Comparison of ENCODE assay signal across 23 cellular contexts in the genomic region with DNA sequence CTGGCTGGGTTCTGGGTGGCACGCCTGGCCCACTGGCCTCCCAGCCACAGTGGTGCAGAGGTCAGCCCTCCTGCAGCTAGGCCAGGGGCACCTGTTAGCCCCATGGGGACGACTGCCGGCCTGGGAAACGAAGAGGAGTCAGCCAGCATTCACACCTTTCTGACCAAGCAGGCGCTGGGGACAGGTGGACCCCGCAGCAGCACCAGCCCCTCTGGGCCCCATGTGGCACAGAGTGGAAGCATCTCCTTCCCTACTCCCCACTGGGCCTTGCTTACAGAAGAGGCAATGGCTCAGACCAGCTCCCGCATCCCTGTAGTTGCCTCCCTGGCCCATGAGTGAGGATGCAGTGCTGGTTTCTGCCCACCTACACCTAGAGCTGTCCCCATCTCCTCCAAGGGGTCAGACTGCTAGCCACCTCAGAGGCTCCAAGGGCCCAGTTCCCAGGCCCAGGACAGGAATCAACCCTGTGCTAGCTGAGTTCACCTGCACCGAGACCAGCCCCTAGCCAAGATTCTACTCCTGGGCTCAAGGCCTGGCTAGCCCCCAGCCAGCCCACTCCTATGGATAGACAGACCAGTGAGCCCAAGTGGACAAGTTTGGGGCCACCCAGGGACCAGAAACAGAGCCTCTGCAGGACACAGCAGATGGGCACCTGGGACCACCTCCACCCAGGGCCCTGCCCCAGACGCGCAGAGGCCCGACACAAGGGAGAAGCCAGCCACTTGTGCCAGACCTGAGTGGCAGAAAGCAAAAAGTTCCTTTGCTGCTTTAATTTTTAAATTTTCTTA. TPM values are rescaled to one million over a fixed set of nuclear protein-coding genes. Genes with fewer than 3 reads are reported as not detected.
A peak's percentile ranks its signal among the peaks of the same experiment; 100 is the strongest.
DNase-seq lines count a peak whose midpoint lies in the region; ATAC-seq and TF ChIP-seq lines count a peak whose summit lies in the region.
"Had no signal": no experiment of that assay in that cellular context is flagged by ENCODE, and none has a peak within 500 bp of the region (broad histone marks: within the 10 kb centered on the region; RNA-seq: fewer than 3 reads in every experiment).

No MANE protein-coding gene starts in this region.

- H4K20me1 ChIP-seq in HCT116 (ENCODE audit: insufficient read depth), result no peaks in the 10 kb centered on the region

- H3K4me3 ChIP-seq in HCT116 (replicated peaks in 1 of 2; ENCODE audit: low read depth in 1 of 2, low read length in 2 of 2), result no peak overlapping the region
- H3K4me3 ChIP-seq in effector memory CD4-positive, alpha-beta T cell (ENCODE audit: insufficient read depth, low read depth, low read length, poor library complexity, severe bottlenecking), result no peak overlapping the region
- H3K4me3 ChIP-seq: BLaER1 treated with 17β-estradiol and CSF1 and Interleukin-3, amounts not matched to agents 10 nM and 100 nM; GM12878; SJCRH30 had no signal

- no peak overlapping the region for H3K4me3 Mint-ChIP-seq in brain
- no peak overlapping the region for H3K4me3 Mint-ChIP-seq in neural crest cell
- H3K4me3 Mint-ChIP-seq in nephron progenitor cell, result no peak overlapping the region
- H3K4me3 Mint-ChIP-seq: CD4-positive, alpha-beta memory T cell had no signal

- H3K36me3 ChIP-seq in HCT116 (ENCODE audit: control insufficient read depth in 1 of 2, insufficient read depth in 2 of 2, low read length in 2 of 2), result peaks cover 12 to 19% of the 10 kb centered on the region in 2 experiments; a peak in 3 of 4 replicates
- H3K36me3 ChIP-seq in effector memory CD4-positive, alpha-beta T cell (ENCODE audit: control insufficient read depth, insufficient read depth, low read length), result peaks cover 4% of the 10 kb centered on the region

- peak overlapping the region in 3 of 5 experiments; percentile 51 to 69 (median 58) for H3K27ac Mint-ChIP-seq in brain
- peak overlapping the region; percentile 43 for H3K27ac Mint-ChIP-seq in neural crest cell (ENCODE audit: unreplicated experiment)
- H3K27ac Mint-ChIP-seq in nephron progenitor cell, result no peak overlapping the region

- BruUV-seq in HCT116 (replicated peaks; lab: Mats Ljungman, UMichigan), result no TSS peak

- H3K36me3 Mint-ChIP-seq in brain (peaks cover 19% of the 10 kb centered on the region), neural crest cell (ENCODE audit: low read depth) (peaks cover 11% of the 10 kb centered on the region), nephron progenitor cell (ENCODE audit: low read depth) (no peaks in the 10 kb centered on the region)

- RAD21 ChIA-PET in HCT116 (lab: Charles Lee; ENCODE audit: low non-redundant PET in 1 of 2, low total read pairs in 2 of 2, uncharacterized antibody in 2 of 2, unreplicated experiment in 2 of 2), result no interaction called here

- H3K27me3 Mint-ChIP-seq in brain, result no peaks in the 10 kb centered on the region
- peaks cover 2% of the 10 kb centered on the region for H3K27me3 Mint-ChIP-seq in neural crest cell (ENCODE audit: low read depth)
- no peaks in the 10 kb centered on the region for H3K27me3 Mint-ChIP-seq in nephron progenitor cell (ENCODE audit: low read depth, poor library complexity)
- H3K27me3 Mint-ChIP-seq: CD4-positive, alpha-beta memory T cell had no signal

- no peaks in the 10 kb centered on the region for H3K79me2 ChIP-seq in HCT116 (ENCODE audit: insufficient read depth, low read length)

- H3K4me1 Mint-ChIP-seq in brain, result peaks cover 35% of the 10 kb centered on the region
- H3K4me1 Mint-ChIP-seq in neural crest cell, result peaks cover 33% of the 10 kb centered on the region
- H3K4me1 Mint-ChIP-seq in nephron progenitor cell, result peaks cover 25% of the 10 kb centered on the region

- intact Hi-C loops in HCT116 (cut with micrococcal nuclease), result loop anchor here (10.0 kb wide), 1 partner anchor 145 kb away; a partner anchor contains a TSS

- H2AFZ ChIP-seq in HCT116 (ENCODE audit: low read depth, low read length, poor library complexity, severe bottlenecking), result no peak overlapping the region

- no peak for TF ChIP-seq POLR2A in HCT116 (IDR thresholded peaks at IDR 0.05; ENCODE audit: borderline replicate concordance, extremely low read depth, insufficient read depth, insufficient read length)

- TF ChIP-seq RAD21 in HCT116 (IDR thresholded peaks at IDR 0.05; ENCODE audit: low read depth), result no peak

- CTCF ChIA-PET in HCT116 (lab: Charles Lee), result no interaction called here

- POLR2A ChIA-PET in HCT116 (lab: Charles Lee), result no interaction called here

- DNase-seq in HCT116 (ENCODE audit: low read depth, low spot score) (no peak), neural crest cell (ENCODE audit: low read depth, low spot score) (no peak), nephron progenitor cell (no peak)
- no peak for DNase-seq in effector memory CD4-positive, alpha-beta T cell
- DNase-seq in central memory CD4-positive, alpha-beta T cell, result no peak
- DNase-seq: ACHN; Caco-2; CD4-positive, alpha-beta memory T cell; DMS 273 treated with DMSO at 0.1 percent for 48 hours; DMS79 treated with DMSO at 0.1 percent for 48 hours; NCI-H1092 treated with DMSO at 0.1 percent for 48 hours; NCI-H1436 treated with DMSO at 0.1 percent for 48 hours; NCI-H1930; NCI-H2227 treated with DMSO at 0.1 percent for 48 hours; NCI-H510A; NCI-H748 treated with DMSO at 0.1 percent for 48 hours; NK-92 treated with Interleukin-12 subunit alpha and Interleukin-12 subunit beta, amount 100 ng/mL, for 24 hours; SJCRH30 had no signal

- H3K27ac ChIP-seq in 22Rv1, result peak overlapping the region; percentile 100
- H3K27ac ChIP-seq in HCT116 (ENCODE audit: low read depth, low read length), result no peak overlapping the region
- H3K27ac ChIP-seq in effector memory CD4-positive, alpha-beta T cell (ENCODE audit: insufficient read depth, low read length, poor library complexity, severe bottlenecking), result no peak overlapping the region
- H3K27ac ChIP-seq: KMS-11, SJCRH30 had no signal

- peaks cover under 1 to 18% of the 10 kb centered on the region in 2 experiments; a peak in 3 of 4 replicates for H3K4me1 ChIP-seq in HCT116 (ENCODE audit: control insufficient read depth in 1 of 2, insufficient read depth in 2 of 2, low read length in 2 of 2)
- peaks cover 4% of the 10 kb centered on the region for H3K4me1 ChIP-seq in effector memory CD4-positive, alpha-beta T cell (ENCODE audit: control insufficient read depth, insufficient read depth, low read length, poor library complexity, severe bottlenecking)

- no peaks in the 10 kb centered on the region for H3K27me3 ChIP-seq in HCT116 (ENCODE audit: insufficient read depth, low read length)
- H3K27me3 ChIP-seq in effector memory CD4-positive, alpha-beta T cell (replicated peaks; ENCODE audit: control insufficient read depth, insufficient read depth, low read length, poor library complexity, severe bottlenecking), result no peaks in the 10 kb centered on the region
- H3K27me3 ChIP-seq: BLaER1 treated with 17β-estradiol and CSF1 and Interleukin-3, amounts not matched to agents 10 nM and 100 nM; SJCRH30 had no signal

- H3K9me2 ChIP-seq in HCT116 (ENCODE audit: insufficient read depth), result no peaks in the 10 kb centered on the region

- no peak for TF ChIP-seq CTCF in 22Rv1 (IDR thresholded peaks at IDR 0.05)
- TF ChIP-seq CTCF in HCT116 (IDR thresholded peaks at IDR 0.05 in 2 of 3, conservative IDR thresholded peaks at IDR 0.05 in 1 of 3; ENCODE audit: borderline replicate concordance in 1 of 3, insufficient read depth in 1 of 3, low read depth in 2 of 3, low read length in 2 of 3), result no peak
- TF ChIP-seq CTCF in brain (conservative IDR thresholded peaks at IDR 0.05), result no peak
- no peak for TF ChIP-seq CTCF in neural crest cell (conservative IDR thresholded peaks at IDR 0.05)
- TF ChIP-seq CTCF in nephron progenitor cell (IDR thresholded peaks at IDR 0.05), result no peak

- no peak overlapping the region for H3K4me2 ChIP-seq in HCT116 (ENCODE audit: low read length)
- H3K4me2 ChIP-seq: BLaER1 treated with 17β-estradiol and CSF1 and Interleukin-3, amounts not matched to agents 10 nM and 100 nM; KMS-11 had no signal

- no peak for ATAC-seq in HCT116

- H3K9ac ChIP-seq in HCT116 (ENCODE audit: low read length), result no peak overlapping the region
- H3K9ac ChIP-seq: KMS-11 had no signal

- H3K9me3 ChIP-seq in HCT116 (ENCODE audit: control insufficient read depth in 1 of 2, insufficient read depth in 1 of 2, low read depth in 1 of 2, low read length in 2 of 2), result no peaks in the 10 kb centered on the region
- no peaks in the 10 kb centered on the region for H3K9me3 ChIP-seq in effector memory CD4-positive, alpha-beta T cell (ENCODE audit: control insufficient read depth, low read length)
- H3K9me3 ChIP-seq: BLaER1 treated with 17β-estradiol and CSF1 and Interleukin-3, amounts not matched to agents 10 nM and 100 nM; Caco-2; SJCRH30 had no signal

- H3K9me3 Mint-ChIP-seq in brain (no peaks in the 10 kb centered on the region), neural crest cell (no peaks in the 10 kb centered on the region), nephron progenitor cell (no peaks in the 10 kb centered on the region)
- H3K9me3 Mint-ChIP-seq: CD4-positive, alpha-beta memory T cell had no signal

TF ChIP-seq in HCT116, 20 proteins besides CTCF, POLR2A, EP300 and RAD21 (continues in another document):
- TF ChIP-seq TCF7L2 (IDR thresholded peaks at IDR 0.05; ENCODE audit: borderline replicate concordance, extremely low read depth, insufficient read depth, insufficient read length), result no peak
- no peak for TF ChIP-seq FOSL1 (IDR thresholded peaks at IDR 0.05; ENCODE audit: low read depth)
- 0 out of 2 replicates have a peak, but pooled peaks have one; percentile 24 for TF ChIP-seq POLR2AphosphoS5 (IDR thresholded peaks at IDR 0.05; ENCODE audit: low read depth, low read length)

RNA-seq across cellular contexts. Expression of a gene that starts 27.7 kb away (rescaled TPM):
- total RNA-seq in HCT116 (2021; ENCODE audit: unreplicated experiment) (19.7 TPM), neural crest cell (21.7 and 22.2 TPM in 2 replicates)
- polyA plus RNA-seq in HCT116 (2012), result 13.2 and 14.8 TPM in 2 replicates
- polyA plus RNA-seq in brain (ENCODE audit: insufficient read depth, low read depth, low replicate concordance), result 22.2 TPM

RNA-seq across cellular contexts. Expression of a gene that starts 27.8 kb away (rescaled TPM):
- total RNA-seq in HCT116 (2021; ENCODE audit: unreplicated experiment), result 109 TPM
- 142 and 156 TPM in 2 replicates for polyA plus RNA-seq in HCT116 (2012)
- 161 TPM for polyA plus RNA-seq in brain (ENCODE audit: insufficient read depth, low read depth, low replicate concordance)
- 70.9 and 86.4 TPM in 2 replicates for total RNA-seq in neural crest cell

RNA-seq across cellular contexts. Expression of a gene that starts 47.3 kb away (rescaled TPM):
- 42.8 TPM for total RNA-seq in HCT116 (2021; ENCODE audit: unreplicated experiment)
- 31.1 and 33.4 TPM in 2 replicates for polyA plus RNA-seq in HCT116 (2012)
- polyA plus RNA-seq in brain (ENCODE audit: insufficient read depth, low read depth, low replicate concordance), result 43.9 TPM
- 93.5 and 105 TPM in 2 replicates for total RNA-seq in neural crest cell

RNA-seq across cellular contexts. Expression of a gene that starts 51.6 kb away (rescaled TPM):
- total RNA-seq in HCT116 (2021; ENCODE audit: unreplicated experiment), result 17.0 TPM
- polyA plus RNA-seq in HCT116 (2012), result 14.7 and 15.6 TPM in 2 replicates
- 22.2 TPM for polyA plus RNA-seq in brain (ENCODE audit: insufficient read depth, low read depth, low replicate concordance)
- 12.8 and 13.4 TPM in 2 replicates for total RNA-seq in neural crest cell
